ENCODE assay signal across 8 cellular contexts in genomic region chr12:49828143-49829091, GRCh38. TPM values are rescaled to one million over a fixed set of nuclear protein-coding genes. Genes with fewer than 3 reads are reported as not detected.
DNase-seq lines count a peak whose midpoint lies in the region; ATAC-seq and TF ChIP-seq lines count a peak whose summit lies in the region.

NCKAP5L (minus strand) TSS chr12:49828413; CDS start chr12:49804044, 24,369 bp downstream.

- H3K9me3 Mint-ChIP-seq in chondrocyte (ENCODE audit: low read depth): no peaks in the 10 kb centered on the region

- peaks cover 55% of the 10 kb centered on the region for H3K4me1 Mint-ChIP-seq in chondrocyte (ENCODE audit: low read depth)

- TF ChIP-seq CTCF in AG10803 (conservative IDR thresholded peaks at IDR 0.05; ENCODE audit: low read length) (no peak), chondrocyte (IDR thresholded peaks at IDR 0.05) (no peak)

- peak; percentile 81 for ATAC-seq in GM19043 (IDR thresholded peaks at IDR 0.05; ENCODE audit: low read depth, unreplicated experiment)
- ATAC-seq in HG03378 (IDR thresholded peaks at IDR 0.05; ENCODE audit: unreplicated experiment): peak; percentile 73

- H3K4me3 ChIP-seq in AG10803 (ENCODE audit: low read length): peak within 1 kb of the TSS; percentile 92

- no peaks in the 10 kb centered on the region for H3K36me3 Mint-ChIP-seq in chondrocyte (ENCODE audit: low read depth)

- no peaks in the 10 kb centered on the region for H3K27me3 Mint-ChIP-seq in chondrocyte (ENCODE audit: low read depth)

- DNase-seq in AG10803 (ENCODE audit: low read depth) (peak; percentile 97), NCI-H460 (ENCODE audit: extremely low read depth, low read depth) (peak; percentile 92), chondrocyte (ENCODE audit: low spot score) (peak; percentile 98), kidney glomerular epithelial cell (lab: John Stamatoyannopoulos, UW) (peak; percentile 93)
- peak; percentile 89 to 92 for DNase-seq in activated CD4-positive, alpha-beta T cell treated with anti-CD3 and anti-CD28 coated beads for 24 hours (ENCODE audit: low read depth in 2 of 2)
- DNase-seq in stimulated activated CD4-positive, alpha-beta T cell treated with anti-CD3 and anti-CD28 coated beads, Interleukin-15, amount 100 ng/mL, for 48 hours (ENCODE audit: low read depth in 2 of 2): peak; percentile 89 to 91

- H3K27ac Mint-ChIP-seq in chondrocyte (ENCODE audit: unreplicated experiment): peak within 1 kb of the TSS; percentile 99

- H3K4me3 Mint-ChIP-seq in chondrocyte (ENCODE audit: unreplicated experiment): peak within 1 kb of the TSS; percentile 83

RNA-seq across cellular contexts. Expression of gene NCKAP5L, which starts in this region (rescaled TPM):
- 7.2 and 7.5 TPM in 2 replicates for total RNA-seq in NCI-H460 (2014; rRNA removed; shearing (Covaris generic))
- 3.4 and 5.4 TPM in 2 replicates for polyA plus RNA-seq in NCI-H460 (2014; cell fraction: nucleus; rRNA removed)
- 36.3 to 47.6 TPM (median 46.0 TPM) in 3 replicates for total RNA-seq in chondrocyte

Comparison
In these comparisons a context has a peak if more than half of its experiments do, and no peak if none do; other contexts are left out.
1. Peak in every context shown above with its lines: DNase-seq, ATAC-seq and H3K4me3 ChIP-seq.